In the genomic region with DNA sequence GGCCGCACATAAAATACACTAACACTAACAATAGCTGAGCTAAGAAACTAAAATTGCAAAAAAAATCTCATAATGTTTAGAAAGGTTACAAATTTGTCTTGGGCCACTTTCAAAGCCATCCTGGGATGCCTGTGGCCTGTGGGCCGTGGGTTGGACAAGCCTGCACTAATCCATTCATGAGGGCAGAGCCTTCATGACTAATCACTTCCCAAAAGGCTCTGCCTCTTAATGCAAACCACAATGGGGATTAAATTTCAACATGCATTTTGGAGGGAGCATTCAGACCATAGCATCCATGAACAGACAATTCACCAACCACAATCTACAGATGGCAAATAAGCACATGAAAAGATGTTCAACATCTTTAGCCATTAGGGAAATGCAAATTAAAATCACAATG, we compare ENCODE assay signal across 12 cellular contexts.
DNase-seq lines count a peak whose midpoint lies in the region; ATAC-seq and TF ChIP-seq lines count a peak whose summit lies in the region.
"Had no signal": no experiment of that assay in that cellular context is flagged by ENCODE, and none has a peak within 500 bp of the region (broad histone marks: within the 10 kb centered on the region; RNA-seq: fewer than 3 reads in every experiment).

No MANE protein-coding gene starts in this region.

- ATAC-seq in left lung (peak; percentile 33), HG02759 (IDR thresholded peaks at IDR 0.05; ENCODE audit: unreplicated experiment) (no peak), GM19467 (IDR thresholded peaks at IDR 0.05; ENCODE audit: unreplicated experiment) (no peak)
- ATAC-seq: upper lobe of right lung had no signal

- H3K36me3 ChIP-seq in MG63 (peaks cover 4% of the 10 kb centered on the region; the same call in 1 of the 2 replicates), left lung (peaks cover 0 to 27% of the 10 kb centered on the region in 2 donors)

- no peak overlapping the region for H3K27ac ChIP-seq in left lung
- H3K27ac ChIP-seq: hepatocyte, SK-N-MC, upper lobe of right lung had no signal

- no peak for TF ChIP-seq CTCF in left lung (IDR thresholded peaks at IDR 0.05)

- DNase-seq in Daoy (ENCODE audit: low read depth) (peak; percentile 78), MG63 (peak; percentile 41), amniotic epithelial cell (ENCODE audit: low read depth) (peak; percentile 88), left lung (no peak), middle frontal gyrus (ENCODE audit: extremely low spot score, low spot score) (no peak)
- no peak for DNase-seq in activated CD4-positive, alpha-beta T cell treated with anti-CD3 and anti-CD28 coated beads for 48 hours
- DNase-seq: activated CD4-positive, alpha-beta T cell treated with anti-CD3 and anti-CD28 coated beads, Interleukin-2, amount 10 ng/mL, durations not matched to agents 7 days and 5 days; upper lobe of right lung had no signal

- H3K27me3 ChIP-seq in MG63, result no peaks in the 10 kb centered on the region
- H3K27me3 ChIP-seq in left lung, result no peaks in the 10 kb centered on the region
- H3K27me3 ChIP-seq: hepatocyte, upper lobe of right lung had no signal

- H3K4me1 ChIP-seq in left lung, result no peaks in the 10 kb centered on the region
- H3K4me1 ChIP-seq: upper lobe of right lung had no signal

- no peaks in the 10 kb centered on the region for H3K9me3 ChIP-seq in MG63
- H3K9me3 ChIP-seq in left lung, result no peaks in the 10 kb centered on the region
- H3K9me3 ChIP-seq: upper lobe of right lung had no signal

- H3K4me3 ChIP-seq in MG63 (no peak overlapping the region), left lung (no peak overlapping the region)
- H3K4me3 ChIP-seq: hepatocyte, SK-N-MC, upper lobe of right lung had no signal

- intact Hi-C loops in left lung (cut with DNase I), result no loop called here

Comparison
In these comparisons a context has a peak if more than half of its experiments do, and no peak if none do; other contexts are left out.
1. DNase-seq: peak in Daoy (single experiment), MG63 (single experiment) and amniotic epithelial cell (single experiment); none in left lung (0 of 2), activated CD4-positive, alpha-beta T cell treated with anti-CD3 and anti-CD28 coated beads for 48 hours (single experiment) and middle frontal gyrus (single experiment).